In the genomic region with DNA sequence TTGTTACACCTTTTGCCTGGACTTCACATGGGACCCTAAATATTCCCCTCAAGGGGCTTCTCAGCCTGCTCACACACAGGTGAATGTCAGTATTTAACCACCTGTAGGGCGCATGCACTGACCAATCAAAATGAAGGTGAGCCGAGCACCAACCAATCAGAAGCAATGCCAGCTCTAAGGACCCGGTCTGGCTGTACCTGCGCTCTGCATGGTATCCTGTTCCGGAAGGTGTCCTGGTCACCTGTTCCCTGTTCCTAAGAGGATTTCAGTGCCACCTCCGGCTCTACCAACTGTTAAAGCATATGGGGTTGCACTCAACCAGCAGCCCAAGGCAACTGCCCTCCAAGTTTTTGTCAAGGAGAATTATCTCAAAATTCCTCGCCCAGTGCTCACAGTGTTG, we compare ENCODE assay signal across 25 cellular contexts. TPM values are rescaled to one million over a fixed set of nuclear protein-coding genes. Genes with fewer than 3 reads are reported as not detected.
"Had no signal": no experiment of that assay in that cellular context is flagged by ENCODE, and none has a peak within 500 bp of the region (broad histone marks: within the 10 kb centered on the region; RNA-seq: fewer than 3 reads in every experiment).

No MANE protein-coding gene starts in this region.

- H2AFZ ChIP-seq: hepatocyte had no signal

- H3K4me1 ChIP-seq: left lung, upper lobe of right lung had no signal

- H3K36me3 ChIP-seq: esophagus muscularis mucosa, left lung, thyroid gland, upper lobe of right lung, WERI-Rb-1 had no signal

- DNase-seq: activated CD4-positive, alpha-beta T cell treated with anti-CD3 and anti-CD28 coated beads for 1 hour; activated T-cell treated with anti-CD3 and anti-CD28 coated beads, Interleukin-2, amount 50 U/mL, for 1 hour; aorta; effector memory CD4-positive, alpha-beta T cell; glutamatergic neuron; immature natural killer cell; left lung; mammary epithelial cell; midbrain; natural killer cell; retina; stimulated activated CD4-positive, alpha-beta T cell treated with anti-CD3 and anti-CD28 coated beads, Interleukin-4, amount 100 ng/mL, for 24 hours; stimulated activated naive CD8-positive, alpha-beta T cell treated with anti-CD3 and anti-CD28 coated beads, Interleukin-15, Interleukin-2, amounts not matched to agents 100 U/mL and 50 U/mL, for 24 hours; T-cell; thyroid gland; upper lobe of right lung; WERI-Rb-1 had no signal

- H3K9me3 ChIP-seq: esophagus muscularis mucosa, left lung, thyroid gland, upper lobe of right lung had no signal

- H3K4me2 ChIP-seq: hepatocyte had no signal

- H3K4me3 ChIP-seq: esophagus muscularis mucosa, hepatocyte, left lung, thyroid gland, upper lobe of right lung had no signal

- H3K79me2 ChIP-seq: hepatocyte had no signal

- H3K27ac ChIP-seq: esophagus muscularis mucosa, hepatocyte, left lung, thyroid gland, upper lobe of right lung, WERI-Rb-1 had no signal

RNA-seq across cellular contexts. Expression of a gene that starts 18.4 kb away (rescaled TPM):
- total RNA-seq: activated naive CD4-positive, alpha-beta T cell treated with anti-CD3 and anti-CD28 coated beads, Interleukin-2, amount 50 U/mL, for 72 hours; activated T-helper 17 cell treated with anti-CD3 and anti-CD28 coated beads, Interleukin-2, amount 50 U/mL, for 72 hours; cardiac septum; endothelial cell of umbilical vein; kidney epithelial cell; left lung; mammary epithelial cell; osteoblast; upper lobe of right lung had no signal
